In the genomic region with DNA sequence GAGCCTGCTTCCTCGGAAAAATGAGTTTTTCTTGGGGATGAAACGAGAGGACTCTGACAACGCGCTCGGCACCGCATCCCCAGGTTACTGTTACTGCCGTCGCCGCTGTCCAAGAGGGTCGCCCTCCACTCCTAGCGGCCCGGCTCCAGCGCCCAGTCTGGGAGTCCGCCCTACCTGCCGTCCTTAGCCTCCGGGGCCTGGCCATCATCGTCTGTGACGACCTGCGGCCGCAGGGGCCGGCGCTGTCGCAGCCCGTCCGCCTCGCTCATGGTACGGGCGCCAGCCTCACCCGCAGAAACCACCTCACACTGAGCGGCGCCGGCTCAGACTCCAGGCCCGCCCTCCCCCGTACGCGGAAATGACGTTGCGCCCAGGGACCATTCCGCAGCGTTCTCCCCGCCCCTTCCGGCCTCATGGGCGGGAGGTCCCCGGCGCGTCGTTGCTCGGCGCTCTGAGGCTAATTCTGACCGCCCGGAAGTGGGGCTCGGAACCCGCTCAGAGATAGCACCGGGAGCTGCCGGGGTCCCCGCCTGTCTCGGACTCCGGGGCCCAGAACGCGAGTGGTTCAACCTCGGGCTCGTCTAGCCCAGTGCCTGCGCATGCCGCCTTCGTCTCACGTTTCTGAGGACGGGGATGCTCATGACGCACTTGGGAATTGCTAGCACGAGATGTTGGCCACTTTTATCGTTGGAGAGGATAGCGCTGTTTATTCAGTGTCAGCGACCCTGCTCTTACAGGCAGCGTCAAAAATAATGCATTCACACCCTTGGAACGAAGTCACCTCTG, we compare ENCODE assay signal across 8 cellular contexts. TPM values are rescaled to one million over a fixed set of nuclear protein-coding genes. Genes with fewer than 3 reads are reported as not detected.
DNase-seq lines count a peak whose midpoint lies in the region; ATAC-seq and TF ChIP-seq lines count a peak whose summit lies in the region.

Gene APMAP (minus strand): TSS at position 332 of the 786 bp plus-strand sequence. CDS start 63 bp downstream, at position 269.

- H3K4me3 ChIP-seq in OCI-LY7 (ENCODE audit: low read depth, low read length, poor library complexity, severe bottlenecking) (peak within 1 kb of the TSS; percentile 86), epithelial cell of esophagus (ENCODE audit: low read length) (peak within 1 kb of the TSS; percentile 93), mucosa of descending colon (peak within 1 kb of the TSS; percentile 71)

- H3K79me2 ChIP-seq in OCI-LY7 (ENCODE audit: insufficient read depth, low read depth, low read length), result peaks cover 16% of the 10 kb centered on the region; the same call in 1 of the 2 replicates

- TF ChIP-seq CTCF in OCI-LY7 (conservative IDR thresholded peaks at IDR 0.05; ENCODE audit: low read length) (no peak), epithelial cell of esophagus (IDR thresholded peaks at IDR 0.05; ENCODE audit: insufficient read depth, low read depth, low read length, missing control alignments) (no peak), mucosa of descending colon (IDR thresholded peaks at IDR 0.05) (no peak)

- H3K36me3 ChIP-seq in OCI-LY7 (ENCODE audit: insufficient read depth, low read length) (peaks cover 5% of the 10 kb centered on the region; the same call in 1 of the 2 replicates), mucosa of descending colon (ENCODE audit: low read depth) (no peaks in the 10 kb centered on the region)

- peak within 1 kb of the TSS; percentile 63 for H3K27ac ChIP-seq in OCI-LY7 (ENCODE audit: low read depth, low read length, poor library complexity, severe bottlenecking)

- peak within 1 kb of the TSS; percentile 80 for H2AFZ ChIP-seq in OCI-LY7 (ENCODE audit: low read length)

- POLR2A ChIA-PET in OCI-LY7 (lab: Charles Lee), result no interaction called here

- H3K4me1 ChIP-seq in OCI-LY7 (ENCODE audit: insufficient read depth, low read length, poor library complexity, severe bottlenecking) (peaks cover 28% of the 10 kb centered on the region), mucosa of descending colon (ENCODE audit: low read depth) (peaks cover 15% of the 10 kb centered on the region)

- CTCF ChIA-PET in OCI-LY7 (lab: Charles Lee; ENCODE audit: unreplicated experiment), result no interaction called here

- peaks cover 10% of the 10 kb centered on the region for H4K20me1 ChIP-seq in OCI-LY7 (ENCODE audit: insufficient read depth, low read length)

- H3K4me2 ChIP-seq in OCI-LY7 (ENCODE audit: low read length), result peak within 1 kb of the TSS; percentile 92

- no peaks in the 10 kb centered on the region for H3K9me3 ChIP-seq in OCI-LY7 (ENCODE audit: low read length)
- no peaks in the 10 kb centered on the region for H3K9me3 ChIP-seq in mucosa of descending colon

- no peaks in the 10 kb centered on the region for H3K9me2 ChIP-seq in OCI-LY7 (ENCODE audit: insufficient read depth, low read length)

- DNase-seq in DMS114 treated with DMSO at 0.1 percent for 48 hours (lab: John Stamatoyannopoulos, UW; ENCODE audit: unreplicated experiment), result peak; percentile 82
- DNase-seq in HuH-7 (ENCODE audit: low spot score), result peak; percentile 98
- DNase-seq in OCI-LY7 (ENCODE audit: low spot score), result peak; percentile 95
- peak; percentile 98 for DNase-seq in activated T-cell treated with anti-CD3 and anti-CD28 coated beads for 4 hours
- DNase-seq in epithelial cell of esophagus (ENCODE audit: low read depth), result peak; percentile 94
- peak; percentile 97 to 99 (median 98) for DNase-seq in mucosa of descending colon
- DNase-seq in stimulated activated CD8-positive, alpha-beta memory T cell treated with anti-CD3 and anti-CD28 coated beads, Interleukin-4, amount 100 ng/mL, for 24 hours (ENCODE audit: low read depth), result peak; percentile 98

- ATAC-seq in GM21526 (IDR thresholded peaks at IDR 0.05; ENCODE audit: low FRiP score, unreplicated experiment) (peak; percentile 96), mucosa of descending colon (peak; percentile 98)

- intact Hi-C loops in OCI-LY7 (cut with micrococcal nuclease; ENCODE audit: unreplicated experiment) (loop anchor here (1.0 to 10.0 kb wide), 3 partner anchors 255 to 632 kb away; partner anchors contain the start of genes NANP and PYGB), mucosa of descending colon (cut with DNase I, micrococcal nuclease) (loop anchor here in 1 of 2 donors (10.0 kb wide), 2 partner anchors 182 to 402 kb away; partner anchors contain the start of gene ABHD12)

- BruUV-seq in OCI-LY7 (replicated peaks; lab: Mats Ljungman, UMichigan), result no TSS peak

RNA-seq across cellular contexts. Expression of gene APMAP, which starts in this region (rescaled TPM):
- total RNA-seq in OCI-LY7 (2014; rRNA removed; shearing (Covaris generic)), result 27.7 and 29.0 TPM in 2 replicates
- total RNA-seq in OCI-LY7 (2022), result 24.3 and 28.0 TPM in 2 replicates
- total RNA-seq in mucosa of descending colon, result 10 to 100 TPM; 46.3 to 51.5 (median 47.3) TPM

Comparison
In these comparisons a context has a peak if more than half of its experiments do, and no peak if none do; other contexts are left out.
1. Peak in every context shown above with its lines: DNase-seq, ATAC-seq, H3K4me3 ChIP-seq and H3K27ac ChIP-seq.